ENCODE assay signal across 8 cellular contexts in genomic region chr3:182710557-182711157, GRCh38.
DNase-seq lines count a peak whose midpoint lies in the region; ATAC-seq and TF ChIP-seq lines count a peak whose summit lies in the region.

No MANE protein-coding gene starts in this region.

- H2AFZ ChIP-seq in mammary epithelial cell (ENCODE audit: low read depth, low read length) (no peak overlapping the region), mesenchymal stem cell (ENCODE audit: low read depth, low read length) (no peak overlapping the region)

- H3K9ac ChIP-seq in mammary epithelial cell (ENCODE audit: insufficient read depth, low read length), result no peak overlapping the region
- no peak overlapping the region for H3K9ac ChIP-seq in mesenchymal stem cell (ENCODE audit: low read length)

- peaks cover 15% of the 10 kb centered on the region for H3K27me3 Mint-ChIP-seq in activated naive CD8-positive, alpha-beta T cell treated with anti-CD3 and anti-CD28 coated beads, Interleukin-2, amount 10 ng/mL, durations not matched to agents 7 days and 5 days
- no peaks in the 10 kb centered on the region for H3K27me3 Mint-ChIP-seq in activated naive CD8-positive, alpha-beta T cell treated with anti-CD3 and anti-CD28 coated beads for 36 hours
- H3K27me3 Mint-ChIP-seq in activated CD4-positive, alpha-beta memory T cell treated with anti-CD3 and anti-CD28 coated beads, Interleukin-2, amount 10 ng/mL, durations not matched to agents 7 days and 5 days, result peaks cover 4% of the 10 kb centered on the region

- no peak overlapping the region for H2BK5ac ChIP-seq in mesenchymal stem cell (ENCODE audit: low read depth, low read length, poor library complexity, severe bottlenecking)

- H3K27me3 ChIP-seq in mammary epithelial cell (ENCODE audit: insufficient read depth, low read length), result no peaks in the 10 kb centered on the region
- no peaks in the 10 kb centered on the region for H3K27me3 ChIP-seq in mesenchymal stem cell (ENCODE audit: control insufficient read depth in 1 of 2, insufficient read depth in 1 of 2, low read length in 2 of 2)
- no peaks in the 10 kb centered on the region for H3K27me3 ChIP-seq in ovary

- peak; percentile 65 for ATAC-seq in activated naive CD8-positive, alpha-beta T cell treated with anti-CD3 and anti-CD28 coated beads, Interleukin-2, amount 10 ng/mL, durations not matched to agents 7 days and 5 days (ENCODE audit: low read depth)
- peak; percentile 53 for ATAC-seq in HG02759 (IDR thresholded peaks at IDR 0.05; ENCODE audit: unreplicated experiment)

- no peaks in the 10 kb centered on the region for H3K79me1 ChIP-seq in mesenchymal stem cell (replicated peaks; ENCODE audit: low read length, poor library complexity, severe bottlenecking)

- H4K91ac ChIP-seq in mesenchymal stem cell (ENCODE audit: low read length), result no peak overlapping the region

- no peak overlapping the region for H2AK5ac ChIP-seq in mesenchymal stem cell (ENCODE audit: low read length, severe bottlenecking)

- H3K36me3 Mint-ChIP-seq in activated naive CD8-positive, alpha-beta T cell treated with anti-CD3 and anti-CD28 coated beads, Interleukin-2, amount 10 ng/mL, durations not matched to agents 7 days and 5 days, result no peaks in the 10 kb centered on the region
- no peaks in the 10 kb centered on the region for H3K36me3 Mint-ChIP-seq in activated naive CD8-positive, alpha-beta T cell treated with anti-CD3 and anti-CD28 coated beads for 36 hours
- H3K36me3 Mint-ChIP-seq in activated CD4-positive, alpha-beta memory T cell treated with anti-CD3 and anti-CD28 coated beads, Interleukin-2, amount 10 ng/mL, durations not matched to agents 7 days and 5 days (ENCODE audit: low read depth), result no peaks in the 10 kb centered on the region

- H3K23ac ChIP-seq in mesenchymal stem cell (ENCODE audit: low read length in 2 of 2), result no peak overlapping the region

- H3K4me1 ChIP-seq in mammary epithelial cell (ENCODE audit: insufficient read depth, low read length) (no peaks in the 10 kb centered on the region), mesenchymal stem cell (ENCODE audit: control insufficient read depth, insufficient read depth, low read depth, low read length) (no peaks in the 10 kb centered on the region), ovary (ENCODE audit: insufficient read depth) (no peaks in the 10 kb centered on the region)

- no peak overlapping the region for H2BK12ac ChIP-seq in mesenchymal stem cell (ENCODE audit: low read length in 2 of 2)

- H3K9me3 ChIP-seq in mammary epithelial cell (replicated peaks; ENCODE audit: insufficient read depth, low read length), result no peaks in the 10 kb centered on the region
- no peaks in the 10 kb centered on the region for H3K9me3 ChIP-seq in mesenchymal stem cell (ENCODE audit: control insufficient read depth, low read length)
- H3K9me3 ChIP-seq in ovary, result no peaks in the 10 kb centered on the region

- H3K4ac ChIP-seq in mesenchymal stem cell (ENCODE audit: low read depth in 1 of 2, low read length in 2 of 2), result no peak overlapping the region

- H3K36me3 ChIP-seq in mammary epithelial cell (ENCODE audit: insufficient read depth, low read length) (no peaks in the 10 kb centered on the region), mesenchymal stem cell (ENCODE audit: control insufficient read depth in 1 of 2, insufficient read depth in 2 of 2, low read depth in 1 of 2, low read length in 2 of 2) (no peaks in the 10 kb centered on the region), ovary (no peaks in the 10 kb centered on the region)

- H3K4me3 Mint-ChIP-seq in activated naive CD8-positive, alpha-beta T cell treated with anti-CD3 and anti-CD28 coated beads, Interleukin-2, amount 10 ng/mL, durations not matched to agents 7 days and 5 days, result no peak overlapping the region
- no peak overlapping the region for H3K4me3 Mint-ChIP-seq in activated naive CD8-positive, alpha-beta T cell treated with anti-CD3 and anti-CD28 coated beads for 36 hours
- H3K4me3 Mint-ChIP-seq in activated CD4-positive, alpha-beta memory T cell treated with anti-CD3 and anti-CD28 coated beads, Interleukin-2, amount 10 ng/mL, durations not matched to agents 7 days and 5 days, result no peak overlapping the region

- no peak overlapping the region for H2BK120ac ChIP-seq in mesenchymal stem cell (ENCODE audit: low read depth, low read length)

- H2BK15ac ChIP-seq in mesenchymal stem cell (ENCODE audit: low read depth, poor library complexity, severe bottlenecking), result no peak overlapping the region

- H3K79me2 ChIP-seq in mammary epithelial cell (ENCODE audit: insufficient read depth, low read length), result no peaks in the 10 kb centered on the region

- intact Hi-C loops in mammary epithelial cell (cut with micrococcal nuclease) (loop anchor here (1.0 to 10.0 kb wide), 3 partner anchors 91 to 477 kb away; partner anchors contain the start of gene MCCC1), ovary (cut with DNase I) (no loop called here)

- no TSS peak for BruUV-seq in mammary epithelial cell (replicated peaks; lab: Mats Ljungman, UMichigan)

- peaks cover 12% of the 10 kb centered on the region for H3K4me1 Mint-ChIP-seq in activated naive CD8-positive, alpha-beta T cell treated with anti-CD3 and anti-CD28 coated beads, Interleukin-2, amount 10 ng/mL, durations not matched to agents 7 days and 5 days
- H3K4me1 Mint-ChIP-seq in activated naive CD8-positive, alpha-beta T cell treated with anti-CD3 and anti-CD28 coated beads for 36 hours, result peaks cover 2% of the 10 kb centered on the region
- H3K4me1 Mint-ChIP-seq in activated CD4-positive, alpha-beta memory T cell treated with anti-CD3 and anti-CD28 coated beads, Interleukin-2, amount 10 ng/mL, durations not matched to agents 7 days and 5 days, result no peaks in the 10 kb centered on the region

- no peak overlapping the region for H3K4me3 ChIP-seq in mammary epithelial cell (replicated peaks in 1 of 3; ENCODE audit: insufficient read depth in 1 of 3, low read depth in 2 of 3, low read length in 3 of 3)
- H3K4me3 ChIP-seq in mesenchymal stem cell (ENCODE audit: insufficient read depth in 1 of 2, low read depth in 1 of 2, low read length in 2 of 2), result no peak overlapping the region
- no peak overlapping the region for H3K4me3 ChIP-seq in ovary

- no peak overlapping the region for H3K27ac Mint-ChIP-seq in activated naive CD8-positive, alpha-beta T cell treated with anti-CD3 and anti-CD28 coated beads, Interleukin-2, amount 10 ng/mL, durations not matched to agents 7 days and 5 days
- H3K27ac Mint-ChIP-seq in activated naive CD8-positive, alpha-beta T cell treated with anti-CD3 and anti-CD28 coated beads for 36 hours, result no peak overlapping the region
- no peak overlapping the region for H3K27ac Mint-ChIP-seq in activated CD4-positive, alpha-beta memory T cell treated with anti-CD3 and anti-CD28 coated beads, Interleukin-2, amount 10 ng/mL, durations not matched to agents 7 days and 5 days

- H3K14ac ChIP-seq in mesenchymal stem cell (ENCODE audit: low read length in 2 of 2), result no peak overlapping the region

- H3K18ac ChIP-seq in mesenchymal stem cell (ENCODE audit: low read depth in 1 of 2, low read length in 2 of 2), result no peak overlapping the region

- in situ Hi-C loops in mammary epithelial cell (cut with MboI; ENCODE audit: low sequenced_read_pairs in 2 of 2), result loop anchor here (10.0 kb wide), 1 partner anchor 124 kb away; no protein-coding TSS in a partner anchor

- H3K27ac ChIP-seq in mammary epithelial cell (ENCODE audit: insufficient read depth, low read depth, low read length) (no peak overlapping the region), mesenchymal stem cell (ENCODE audit: low read length, poor library complexity, severe bottlenecking) (no peak overlapping the region), ovary (no peak overlapping the region)

- DNase-seq in activated naive CD8-positive, alpha-beta T cell treated with anti-CD3 and anti-CD28 coated beads, Interleukin-2, amount 10 ng/mL, durations not matched to agents 7 days and 5 days, result no peak
- no peak for DNase-seq in activated naive CD8-positive, alpha-beta T cell treated with anti-CD3 and anti-CD28 coated beads for 36 hours
- peak; percentile 43 for DNase-seq in NCI-H345 (lab: John Stamatoyannopoulos, UW)
- peak; percentile 11 for DNase-seq in mammary epithelial cell
- DNase-seq in mesenchymal stem cell, result peak; percentile 33
- DNase-seq in ovary, result no peak
- no peak for DNase-seq in activated CD4-positive, alpha-beta memory T cell treated with anti-CD3 and anti-CD28 coated beads, Interleukin-2, amount 10 ng/mL, durations not matched to agents 7 days and 5 days

- POLR2A ChIA-PET in activated naive CD8-positive, alpha-beta T cell treated with anti-CD3 and anti-CD28 coated beads, Interleukin-2, amount 10 ng/mL, durations not matched to agents 7 days and 5 days (lab: Charles Lee), result interaction anchor here (0.7 kb wide), 1 partner anchor 1312 kb away, joined by 4 read pairs; no protein-coding TSS in a partner anchor
- POLR2A ChIA-PET in activated CD4-positive, alpha-beta memory T cell treated with anti-CD3 and anti-CD28 coated beads, Interleukin-2, amount 10 ng/mL, durations not matched to agents 7 days and 5 days (lab: Charles Lee), result no interaction called here

- TF ChIP-seq POLR2A in ovary (IDR thresholded peaks at IDR 0.05), result no peak

- no peak for TF ChIP-seq EP300 in ovary (IDR thresholded peaks at IDR 0.05)

- TF ChIP-seq CTCF in mammary epithelial cell (conservative IDR thresholded peaks at IDR 0.05 in 1 of 2, IDR thresholded peaks at IDR 0.05 in 1 of 2; ENCODE audit: extremely low read depth in 1 of 2, insufficient read depth in 1 of 2, low read depth in 1 of 2, low read length in 2 of 2) (peak; percentile 57 to 61), ovary (IDR thresholded peaks at IDR 0.05) (no peak)

- H3K9me3 Mint-ChIP-seq in activated naive CD8-positive, alpha-beta T cell treated with anti-CD3 and anti-CD28 coated beads, Interleukin-2, amount 10 ng/mL, durations not matched to agents 7 days and 5 days, result no peaks in the 10 kb centered on the region
- no peaks in the 10 kb centered on the region for H3K9me3 Mint-ChIP-seq in activated naive CD8-positive, alpha-beta T cell treated with anti-CD3 and anti-CD28 coated beads for 36 hours
- H3K9me3 Mint-ChIP-seq in activated CD4-positive, alpha-beta memory T cell treated with anti-CD3 and anti-CD28 coated beads, Interleukin-2, amount 10 ng/mL, durations not matched to agents 7 days and 5 days, result no peaks in the 10 kb centered on the region

- CTCF ChIA-PET in mammary epithelial cell (lab: Charles Lee; ENCODE audit: low non-redundant PET), result interaction anchor here (0.6 to 0.9 kb wide), 2 partner anchors 38 to 318 kb away, joined by 4 to 5 read pairs; no protein-coding TSS in a partner anchor
- CTCF ChIA-PET in activated CD4-positive, alpha-beta memory T cell treated with anti-CD3 and anti-CD28 coated beads, Interleukin-2, amount 10 ng/mL, durations not matched to agents 7 days and 5 days (lab: Charles Lee), result interaction anchor here (0.6 to 1.6 kb wide), 3 partner anchors 17 to 115 kb away, joined by 3 to 4 read pairs (median 3); no protein-coding TSS in a partner anchor

- dilution Hi-C loops in mammary epithelial cell (cut with HindIII; ENCODE audit: low sequenced_read_pairs), result no loop called here

- H4K20me1 ChIP-seq in mammary epithelial cell (ENCODE audit: insufficient read depth, low read length), result no peaks in the 10 kb centered on the region

- H3K4me2 ChIP-seq in mammary epithelial cell (ENCODE audit: insufficient read depth, low read depth, low read length) (no peak overlapping the region), mesenchymal stem cell (ENCODE audit: low read length, poor library complexity, severe bottlenecking) (no peak overlapping the region)

- WGBS in mammary epithelial cell (ENCODE audit: low coverage, missing lambda C conversion rate), result 49% methylated on average over 7 of the region's 7 CpGs
- WGBS in mesenchymal stem cell, result 33% methylated on average over 3 of the region's 7 CpGs
- WGBS in ovary, 3 donors, result 39 to 44% (median 39%) methylated on average over 7 of the region's 7 CpGs

- no peak overlapping the region for H4K8ac ChIP-seq in mesenchymal stem cell (ENCODE audit: low read length)

Comparison
In these comparisons a context has a peak if more than half of its experiments do, and no peak if none do; other contexts are left out.
1. DNase-seq: peak in NCI-H345 (single experiment), mammary epithelial cell (single experiment) and mesenchymal stem cell (single experiment); none in activated naive CD8-positive, alpha-beta T cell treated with anti-CD3 and anti-CD28 coated beads, Interleukin-2, amount 10 ng/mL, durations not matched to agents 7 days and 5 days (single experiment), activated naive CD8-positive, alpha-beta T cell treated with anti-CD3 and anti-CD28 coated beads for 36 hours (single experiment), ovary (0 of 5) and activated CD4-positive, alpha-beta memory T cell treated with anti-CD3 and anti-CD28 coated beads, Interleukin-2, amount 10 ng/mL, durations not matched to agents 7 days and 5 days (single experiment).
2. CTCF ChIP-seq: peak in mammary epithelial cell (2 of 2); none in ovary (0 of 3).